19 cellular contexts compared by ENCODE assay signal in genomic region chr20:51429696-51430095, GRCh38.
DNase-seq lines count a peak whose midpoint lies in the region; ATAC-seq, FAIRE-seq and TF ChIP-seq lines count a peak whose summit lies in the region.
"Had no signal": no experiment of that assay in that cellular context is flagged by ENCODE, and none has a peak within 500 bp of the region (broad histone marks: within the 10 kb centered on the region; RNA-seq: fewer than 3 reads in every experiment).

No MANE protein-coding gene starts in this region.

- H3K18ac ChIP-seq in neuronal stem cell (ENCODE audit: low read length) = peak overlapping the region; percentile 36

- TF ChIP-seq CTCF in kidney (IDR thresholded peaks at IDR 0.05; ENCODE audit: borderline replicate concordance, extremely low read depth, insufficient read depth) (no peak), tibial nerve (IDR thresholded peaks at IDR 0.05) (no peak)

- POLR2A ChIA-PET in CD4-positive, alpha-beta memory T cell (lab: Charles Lee; ENCODE audit: partially characterized antibody) = interaction anchor here (0.8 kb wide), 1 partner anchor 19 kb away, joined by 4 read pairs; no protein-coding TSS in a partner anchor

- intact Hi-C loops in CD4-positive, alpha-beta memory T cell (cut with micrococcal nuclease) = loop anchor here (5.0 kb wide), 1 partner anchor 113 kb away; the partner anchor contains the start of gene NFATC2
- intact Hi-C loops in kidney (cut with DNase I) = no loop called here

- FAIRE-seq in kidney (lab: Jason Lieb, UNC) = no peak
- FAIRE-seq: D721Med, GM12892, GM18507, H1 had no signal

- peak overlapping the region; percentile 38 for H3K27ac Mint-ChIP-seq in activated T-cell treated with anti-CD3 and anti-CD28 coated beads, Interleukin-2, amount 50 U/mL, for 24 hours
- peak overlapping the region in 4 of 7 donors; percentile 31 to 63 (median 53) for H3K27ac Mint-ChIP-seq in CD4-positive, alpha-beta memory T cell

- H2BK12ac ChIP-seq in neuronal stem cell (ENCODE audit: low read length) = no peak overlapping the region

- H3K9ac ChIP-seq in kidney (ENCODE audit: low read length in 2 of 2) = no peak overlapping the region
- H3K9ac ChIP-seq in neuronal stem cell (ENCODE audit: low read depth, low read length, poor library complexity) = no peak overlapping the region

- no peaks in the 10 kb centered on the region for H3K79me1 ChIP-seq in neuronal stem cell (ENCODE audit: low read depth, low read length)

- H3K23ac ChIP-seq in neuronal stem cell (ENCODE audit: low read depth, low read length, poor library complexity) = no peak overlapping the region

- H3K4me1 ChIP-seq in CD4-positive, alpha-beta memory T cell (ENCODE audit: insufficient read depth, low read length) = peaks cover 72% of the 10 kb centered on the region
- H3K4me1 ChIP-seq in kidney (ENCODE audit: control insufficient read depth in 1 of 2, insufficient read depth in 1 of 2, low read depth in 1 of 2, low read length in 2 of 2) (no peaks in the 10 kb centered on the region), neuronal stem cell (ENCODE audit: control insufficient read depth in 2 of 2, insufficient read depth in 1 of 2, low read depth in 1 of 2, low read length in 2 of 2) (peaks cover 6 to 15% of the 10 kb centered on the region in 2 donors), tibial nerve (peaks cover 0 to 33% (median 7%) of the 10 kb centered on the region in 4 donors)

- no peak overlapping the region for H3K4ac ChIP-seq in neuronal stem cell (ENCODE audit: low read length)

- no peak for TF ChIP-seq POLR2A in tibial nerve (IDR thresholded peaks at IDR 0.05)

- H3K4me1 Mint-ChIP-seq in activated T-cell treated with anti-CD3 and anti-CD28 coated beads, Interleukin-2, amount 50 U/mL, for 24 hours (ENCODE audit: low read depth) = peaks cover 79% of the 10 kb centered on the region
- H3K4me1 Mint-ChIP-seq in activated T-cell treated with anti-CD3 and anti-CD28 coated beads, Interleukin-2, amount 50 U/mL, for 4 hours (ENCODE audit: low read depth) = peaks cover 65% of the 10 kb centered on the region
- H3K4me1 Mint-ChIP-seq in CD4-positive, alpha-beta memory T cell = peaks cover 46 to 83% (median 65%) of the 10 kb centered on the region in 4 donors

- H3K27me3 Mint-ChIP-seq in activated T-cell treated with anti-CD3 and anti-CD28 coated beads, Interleukin-2, amount 50 U/mL, for 24 hours = no peaks in the 10 kb centered on the region
- H3K27me3 Mint-ChIP-seq in activated T-cell treated with anti-CD3 and anti-CD28 coated beads, Interleukin-2, amount 50 U/mL, for 4 hours (ENCODE audit: low read depth) = no peaks in the 10 kb centered on the region
- H3K27me3 Mint-ChIP-seq in CD4-positive, alpha-beta memory T cell = no peaks in the 10 kb centered on the region

- no peaks in the 10 kb centered on the region for H3K9me3 Mint-ChIP-seq in activated T-cell treated with anti-CD3 and anti-CD28 coated beads, Interleukin-2, amount 50 U/mL, for 24 hours
- no peaks in the 10 kb centered on the region for H3K9me3 Mint-ChIP-seq in activated T-cell treated with anti-CD3 and anti-CD28 coated beads, Interleukin-2, amount 50 U/mL, for 4 hours
- peaks cover 0 to 6% (median 0%) of the 10 kb centered on the region in 8 donors for H3K9me3 Mint-ChIP-seq in CD4-positive, alpha-beta memory T cell
- H3K9me3 Mint-ChIP-seq: CD8-positive, alpha-beta T cell had no signal

- H2BK5ac ChIP-seq in neuronal stem cell (ENCODE audit: low read length) = no peak overlapping the region

- H3K27me3 ChIP-seq in CD4-positive, alpha-beta memory T cell (ENCODE audit: insufficient read depth, low read length) = no peaks in the 10 kb centered on the region
- H3K27me3 ChIP-seq in neuronal stem cell (ENCODE audit: control insufficient read depth in 3 of 3, insufficient read depth in 3 of 3, low read depth in 1 of 3, low read length in 3 of 3) (no peaks in the 10 kb centered on the region), tibial nerve (no peaks in the 10 kb centered on the region)

- no peak overlapping the region for H3K4me2 ChIP-seq in neuronal stem cell (ENCODE audit: insufficient read depth, low read length, poor library complexity, severe bottlenecking)

- no peak overlapping the region for H2BK120ac ChIP-seq in neuronal stem cell (ENCODE audit: low read depth, low read length)

- no CpG with 5 or more reads among the region's 10 CpGs for WGBS in neuronal stem cell (ENCODE audit: extremely low coverage in 2 of 2, insufficient read length in 2 of 2, insufficient replicate concordance in 1 of 2), 2 donors
- 85 to 90% methylated on average over 10 of the region's 10 CpGs for WGBS in tibial nerve, 2 donors

- H2AFZ ChIP-seq in neuronal stem cell (ENCODE audit: low read length) = no peak overlapping the region

- peaks cover 97% of the 10 kb centered on the region for H3K36me3 Mint-ChIP-seq in activated T-cell treated with anti-CD3 and anti-CD28 coated beads, Interleukin-2, amount 50 U/mL, for 24 hours (ENCODE audit: low read depth)
- H3K36me3 Mint-ChIP-seq in activated T-cell treated with anti-CD3 and anti-CD28 coated beads, Interleukin-2, amount 50 U/mL, for 4 hours (ENCODE audit: insufficient read depth) = peaks cover 53% of the 10 kb centered on the region
- peaks cover 44 to 75% of the 10 kb centered on the region in 2 donors for H3K36me3 Mint-ChIP-seq in CD4-positive, alpha-beta memory T cell

- H3K36me3 ChIP-seq in CD4-positive, alpha-beta memory T cell (ENCODE audit: insufficient read depth, low read length) = peaks cover 65% of the 10 kb centered on the region
- H3K36me3 ChIP-seq in kidney (ENCODE audit: control insufficient read depth in 1 of 2, insufficient read depth in 2 of 2, low read length in 2 of 2) = no peaks in the 10 kb centered on the region
- H3K36me3 ChIP-seq in neuronal stem cell (replicated peaks in 1 of 2; ENCODE audit: control insufficient read depth in 2 of 2, insufficient read depth in 2 of 2, low read length in 2 of 2) = no peaks in the 10 kb centered on the region
- H3K36me3 ChIP-seq in tibial nerve = peaks cover 0 to 39% (median 0%) of the 10 kb centered on the region in 3 donors

- no peak overlapping the region for H4K8ac ChIP-seq in neuronal stem cell (ENCODE audit: low read depth, low read length)

- no peak overlapping the region for H4K91ac ChIP-seq in neuronal stem cell (ENCODE audit: low read depth, low read length, poor library complexity)

- no peak overlapping the region for H3K4me3 ChIP-seq in CD4-positive, alpha-beta memory T cell (ENCODE audit: low read length in 2 of 2)
- H3K4me3 ChIP-seq in kidney (ENCODE audit: low read length in 2 of 2) (no peak overlapping the region), neuronal stem cell (ENCODE audit: low read length in 2 of 2) (peak overlapping the region in 1 of 2 donors; percentile 24), tibial nerve (no peak overlapping the region)

- H3K27ac ChIP-seq in CD4-positive, alpha-beta memory T cell (ENCODE audit: low read depth, low read length) = no peak overlapping the region
- H3K27ac ChIP-seq in kidney (ENCODE audit: low read depth in 2 of 2, low read length in 2 of 2) (no peak overlapping the region), neuronal stem cell (replicated peaks; ENCODE audit: low read length) (no peak overlapping the region), tibial nerve (no peak overlapping the region)

- CTCF ChIA-PET in CD4-positive, alpha-beta memory T cell (lab: Charles Lee; ENCODE audit: partially characterized antibody) = interaction anchor here (1.2 to 1.4 kb wide), 2 partner anchors 50 to 165 kb away, joined by 3 read pairs; no protein-coding TSS in a partner anchor

- H2BK15ac ChIP-seq in neuronal stem cell (ENCODE audit: low read length) = no peak overlapping the region

- H2AK5ac ChIP-seq in neuronal stem cell (ENCODE audit: low read depth, low read length) = no peak overlapping the region

- no peak for DNase-seq in activated T-cell treated with anti-CD3 and anti-CD28 coated beads, Interleukin-2, amount 50 U/mL, for 24 hours
- no peak for DNase-seq in activated T-cell treated with anti-CD3 and anti-CD28 coated beads, Interleukin-2, amount 50 U/mL, for 4 hours
- DNase-seq in CD4-positive, alpha-beta memory T cell = no peak
- DNase-seq in kidney (peak; percentile 32), neuronal stem cell (ENCODE audit: low spot score) (no peak), tibial nerve (ENCODE audit: low spot score in 2 of 2) (no peak)
- no peak for DNase-seq in activated CD4-positive, alpha-beta T cell treated with anti-CD3 and anti-CD28 coated beads, Interleukin-2, amount 50 U/mL, for 48 hours
- DNase-seq in activated effector memory CD4-positive, alpha-beta T cell treated with Interleukin-2 at 50 U/mL for 16 hours = no peak
- DNase-seq: 8988T; CD8-positive, alpha-beta T cell; MM.1S; NCI-H1105; NCI-H1694; NK-92 treated with Interleukin-12 subunit alpha and Interleukin-12 subunit beta, amount 100 ng/mL, for 24 hours; Right ventricle myocardium superior had no signal

- H3K14ac ChIP-seq in neuronal stem cell (ENCODE audit: low read length) = no peak overlapping the region

- no peaks in the 10 kb centered on the region for H3K9me3 ChIP-seq in CD4-positive, alpha-beta memory T cell (ENCODE audit: control insufficient read depth in 1 of 2, low read length in 2 of 2)
- H3K9me3 ChIP-seq in kidney (ENCODE audit: control insufficient read depth in 1 of 2, low read length in 2 of 2) (no peaks in the 10 kb centered on the region), neuronal stem cell (replicated peaks in 1 of 2; ENCODE audit: control insufficient read depth in 2 of 2, insufficient read depth in 1 of 2, low read depth in 1 of 2, low read length in 2 of 2) (no peaks in the 10 kb centered on the region), tibial nerve (no peaks in the 10 kb centered on the region)

- no peak for ATAC-seq in activated T-cell treated with anti-CD3 and anti-CD28 coated beads, Interleukin-2, amount 50 U/mL, for 4 hours
- ATAC-seq: CD8-positive, alpha-beta T cell had no signal

- H3K4me3 Mint-ChIP-seq in activated T-cell treated with anti-CD3 and anti-CD28 coated beads, Interleukin-2, amount 50 U/mL, for 24 hours = no peak overlapping the region
- H3K4me3 Mint-ChIP-seq in activated T-cell treated with anti-CD3 and anti-CD28 coated beads, Interleukin-2, amount 50 U/mL, for 4 hours = no peak overlapping the region
- peak overlapping the region in 1 of 8 donors; percentile 20 for H3K4me3 Mint-ChIP-seq in CD4-positive, alpha-beta memory T cell
- H3K4me3 Mint-ChIP-seq: CD8-positive, alpha-beta T cell had no signal

- TF ChIP-seq EP300 in tibial nerve (IDR thresholded peaks at IDR 0.05) = no peak
